Comparison of ENCODE assay signal across 29 cellular contexts in genomic region chr5:6666762-6667161, GRCh38. TPM values are rescaled to one million over a fixed set of nuclear protein-coding genes. Genes with fewer than 3 reads are reported as not detected.
DNase-seq lines count a peak whose midpoint lies in the region; ATAC-seq, FAIRE-seq and TF ChIP-seq lines count a peak whose summit lies in the region.
"Had no signal": no experiment of that assay in that cellular context is flagged by ENCODE, and none has a peak within 500 bp of the region (broad histone marks: within the 10 kb centered on the region; RNA-seq: fewer than 3 reads in every experiment).

No MANE protein-coding gene starts in this region.

- no peaks in the 10 kb centered on the region for H3K79me2 ChIP-seq in H1 (ENCODE audit: control insufficient read depth in 1 of 2, insufficient read depth in 2 of 2, low read length in 2 of 2)

- no peaks in the 10 kb centered on the region for H3K9me3 ChIP-seq in H1 (ENCODE audit: insufficient read depth in 2 of 2, low read depth in 1 of 2, low read length in 1 of 2)
- H3K9me3 ChIP-seq: BE2C, BLaER1 had no signal

- no peak for TF ChIP-seq POLR2A in H1 (IDR thresholded peaks at IDR 0.05; ENCODE audit: control extremely low read depth in 1 of 2, low read depth in 2 of 2, low read length in 2 of 2)
- TF ChIP-seq POLR2A in H54 (IDR thresholded peaks at IDR 0.05; ENCODE audit: low read depth, low read length): no peak

- no peaks in the 10 kb centered on the region for H4K20me1 ChIP-seq in H1 (replicated peaks in 1 of 2; ENCODE audit: control insufficient read depth in 1 of 2, insufficient read depth in 2 of 2, low read length in 2 of 2)
- H4K20me1 ChIP-seq: BLaER1 had no signal

- FAIRE-seq in HTR-8/SVneo (lab: Jason Lieb, UNC): peak; percentile 77
- no peak for FAIRE-seq in H1 (lab: Jason Lieb, UNC)
- no peak for FAIRE-seq in H54 (lab: Jason Lieb, UNC)
- FAIRE-seq: A204.1, GM12878, GM18507, GM19239 had no signal

- DNase-seq in HTR-8/SVneo (ENCODE audit: insufficient read length, low spot score): no peak
- DNase-seq in H1 (ENCODE audit: low read depth in 1 of 2, low spot score in 2 of 2): no peak
- peak; percentile 80 for DNase-seq in osteocyte (ENCODE audit: extremely low spot score, unreplicated experiment)
- DNase-seq in progenitor cell of endocrine pancreas (ENCODE audit: low spot score, unreplicated experiment): no peak
- no peak for DNase-seq in H54 (ENCODE audit: insufficient read length, low spot score)
- DNase-seq in HFFc6: no peak
- DNase-seq: 8988T; ACHN; BE2C; C1 segment of cervical spinal cord; CD4-positive, alpha-beta memory T cell; CD4-positive, CD25-positive, alpha-beta regulatory T cell; CD8-positive, alpha-beta memory T cell; COR-L47; DMS 273 treated with DMSO at 0.1 percent for 48 hours; DMS153; DMS53; DMS79; DND-41; EL; GDM1 had no signal

- ATAC-seq in GM18498 (IDR thresholded peaks at IDR 0.05; ENCODE audit: unreplicated experiment): no peak
- ATAC-seq in activated T-helper 17 cell treated with anti-CD3 and anti-CD28 coated beads, Interleukin-2, amount 50 U/mL, for 72 hours (replicated peaks): no peak
- ATAC-seq: GM12878 had no signal

- TF ChIP-seq CTCF in H1 (IDR thresholded peaks at IDR 0.05; ENCODE audit: control extremely low read depth in 1 of 3, insufficient read depth in 1 of 3, low read depth in 1 of 3, low read length in 3 of 3): no peak
- no peak for TF ChIP-seq CTCF in osteocyte (IDR thresholded peaks at IDR 0.05)
- no peak for TF ChIP-seq CTCF in progenitor cell of endocrine pancreas (IDR thresholded peaks at IDR 0.05; ENCODE audit: unreplicated experiment)
- TF ChIP-seq CTCF in HFFc6 (IDR thresholded peaks at IDR 0.05): no peak

- no peak overlapping the region for H2AFZ ChIP-seq in H1 (ENCODE audit: low read length)

- no peak overlapping the region for H2BK120ac ChIP-seq in H1 (replicated peaks; ENCODE audit: low read depth, low read length)

- peaks cover 0 to 2% (median 0%) of the 10 kb centered on the region in 4 experiments; a peak in 1 of 7 replicates for H3K4me1 ChIP-seq in H1 (replicated peaks in 1 of 4; ENCODE audit: control insufficient read depth in 3 of 4, insufficient read depth in 4 of 4, low read length in 3 of 4)
- H3K4me1 ChIP-seq: BE2C, BLaER1 had no signal

- H3K27me3 Mint-ChIP-seq in osteocyte (ENCODE audit: unreplicated experiment): no peaks in the 10 kb centered on the region
- H3K27me3 Mint-ChIP-seq in progenitor cell of endocrine pancreas: no peaks in the 10 kb centered on the region
- H3K27me3 Mint-ChIP-seq in activated T-helper 17 cell treated with anti-CD3 and anti-CD28 coated beads, Interleukin-2, amount 50 U/mL, for 72 hours: no peaks in the 10 kb centered on the region
- peaks cover 1% of the 10 kb centered on the region; the same call in 1 of the 2 replicates for H3K27me3 Mint-ChIP-seq in HFFc6 (ENCODE audit: insufficient read depth)
- H3K27me3 Mint-ChIP-seq: CD4-positive, alpha-beta memory T cell; CD4-positive, CD25-positive, alpha-beta regulatory T cell; CD8-positive, alpha-beta memory T cell had no signal

- no peak overlapping the region for H4K5ac ChIP-seq in H1 (ENCODE audit: insufficient read length, low read depth, low read length)

- no peak overlapping the region for H4K8ac ChIP-seq in H1 (ENCODE audit: extremely low read depth, insufficient read depth, low read length)

- H3K4me3 ChIP-seq in H1 (ENCODE audit: extremely low read depth in 1 of 4, insufficient read depth in 2 of 4, low read depth in 3 of 4, low read length in 4 of 4): no peak overlapping the region
- H3K4me3 ChIP-seq: BLaER1, GM12878 had no signal

- H3K79me1 ChIP-seq in H1 (ENCODE audit: low read depth, low read length): no peaks in the 10 kb centered on the region

- POLR2A ChIA-PET in H1 (lab: Charles Lee; ENCODE audit: partially characterized antibody): interaction anchor here (1.1 to 2.1 kb wide), 3 partner anchors 9 to 36 kb away, joined by 4 to 9 read pairs (median 4); no protein-coding TSS in a partner anchor

- no peak overlapping the region for H3K4me2 ChIP-seq in H1 (ENCODE audit: insufficient read depth in 1 of 2, low read depth in 2 of 2, low read length in 2 of 2)
- H3K4me2 ChIP-seq: BLaER1 had no signal

- no peak overlapping the region for H2BK12ac ChIP-seq in H1 (ENCODE audit: low read depth, low read length)

- no peak for TF ChIP-seq EP300 in H1 (IDR thresholded peaks at IDR 0.05; ENCODE audit: borderline replicate concordance in 1 of 2, low read depth in 2 of 2, low read length in 2 of 2)

- H3K23ac ChIP-seq in H1 (ENCODE audit: insufficient read length): no peak overlapping the region

- no peak overlapping the region for H2BK20ac ChIP-seq in H1 (ENCODE audit: low read length)

- H3K4me1 Mint-ChIP-seq in osteocyte (ENCODE audit: unreplicated experiment): no peaks in the 10 kb centered on the region
- no peaks in the 10 kb centered on the region for H3K4me1 Mint-ChIP-seq in progenitor cell of endocrine pancreas (ENCODE audit: low read depth)
- H3K4me1 Mint-ChIP-seq in activated T-helper 17 cell treated with anti-CD3 and anti-CD28 coated beads, Interleukin-2, amount 50 U/mL, for 72 hours: no peaks in the 10 kb centered on the region
- H3K4me1 Mint-ChIP-seq in HFFc6 (ENCODE audit: low read depth): peaks cover 9% of the 10 kb centered on the region
- H3K4me1 Mint-ChIP-seq: CD14-positive monocyte; CD4-positive, alpha-beta memory T cell; CD8-positive, alpha-beta memory T cell had no signal

- H3K9me3 Mint-ChIP-seq in osteocyte (ENCODE audit: unreplicated experiment) (peaks cover 6% of the 10 kb centered on the region), progenitor cell of endocrine pancreas (ENCODE audit: low read depth) (peaks cover 4% of the 10 kb centered on the region), HFFc6 (no peaks in the 10 kb centered on the region)
- peaks cover 3% of the 10 kb centered on the region for H3K9me3 Mint-ChIP-seq in activated T-helper 17 cell treated with anti-CD3 and anti-CD28 coated beads, Interleukin-2, amount 50 U/mL, for 72 hours

- H3K23me2 ChIP-seq in H1 (ENCODE audit: low read depth, low read length): no peaks in the 10 kb centered on the region

- WGBS in H1 (ENCODE audit: extremely low coverage in 1 of 2, insufficient coverage in 1 of 2, insufficient read length in 1 of 2, insufficient replicate concordance in 2 of 2, low coverage in 1 of 2, low lambda C conversion rate in 2 of 2, missing lambda C conversion rate in 1 of 2), 2 experiments: 89% methylated on average over 15 of the region's 15 CpGs; no CpG with 5 or more reads in 1 of the 2 experiments

- peaks cover 0 to 10% (median 2%) of the 10 kb centered on the region in 4 experiments; a peak in 4 of 8 replicates for H3K36me3 ChIP-seq in H1 (ENCODE audit: control insufficient read depth in 2 of 4, insufficient read depth in 4 of 4, low read length in 3 of 4)

- no peak overlapping the region for H3K9ac ChIP-seq in H1 (replicated peaks in 1 of 4; ENCODE audit: extremely low read depth in 1 of 4, low read depth in 3 of 4, low read length in 3 of 4)
- H3K9ac ChIP-seq: BLaER1 had no signal

- TF ChIP-seq RAD21 in H1 (IDR thresholded peaks at IDR 0.05 in 1 of 2, conservative IDR thresholded peaks at IDR 0.05 in 1 of 2; ENCODE audit: low read depth in 2 of 2, low read length in 2 of 2): no peak

- H3K36me3 Mint-ChIP-seq in osteocyte (ENCODE audit: unreplicated experiment): peaks cover 24% of the 10 kb centered on the region
- peaks cover 13% of the 10 kb centered on the region for H3K36me3 Mint-ChIP-seq in progenitor cell of endocrine pancreas (ENCODE audit: insufficient read depth)
- peaks cover 6% of the 10 kb centered on the region for H3K36me3 Mint-ChIP-seq in activated T-helper 17 cell treated with anti-CD3 and anti-CD28 coated beads, Interleukin-2, amount 50 U/mL, for 72 hours (ENCODE audit: low read depth)
- H3K36me3 Mint-ChIP-seq in HFFc6 (ENCODE audit: low read depth): peaks cover 38% of the 10 kb centered on the region

- H3K4ac ChIP-seq in H1 (replicated peaks; ENCODE audit: insufficient read length, low read depth, low read length): no peak overlapping the region

- H2AK5ac ChIP-seq in H1 (ENCODE audit: low read depth, low read length): no peak overlapping the region

- H3K27ac Mint-ChIP-seq in osteocyte (ENCODE audit: unreplicated experiment) (no peak overlapping the region), progenitor cell of endocrine pancreas (peak overlapping the region; percentile 74), HFFc6 (no peak overlapping the region)
- H3K27ac Mint-ChIP-seq in activated T-helper 17 cell treated with anti-CD3 and anti-CD28 coated beads, Interleukin-2, amount 50 U/mL, for 72 hours: no peak overlapping the region
- H3K27ac Mint-ChIP-seq: CD4-positive, alpha-beta memory T cell; CD4-positive, CD25-positive, alpha-beta regulatory T cell had no signal

- 0 out of 2 replicates have a peak overlapping the region, but pooled peaks have one; percentile 6 for H2BK5ac ChIP-seq in H1 (ENCODE audit: low read depth, low read length)

- no peak overlapping the region for H2BK15ac ChIP-seq in H1 (ENCODE audit: low read length)

- no peak overlapping the region for H3K27ac ChIP-seq in H1 (ENCODE audit: low read depth, low read length)
- H3K27ac ChIP-seq: BLaER1 had no signal

- peak overlapping the region; percentile 40 for H4K91ac ChIP-seq in H1 (replicated peaks; ENCODE audit: insufficient read length, low read length)

- H3K4me3 Mint-ChIP-seq in osteocyte (ENCODE audit: unreplicated experiment): no peak overlapping the region
- no peak overlapping the region for H3K4me3 Mint-ChIP-seq in progenitor cell of endocrine pancreas (ENCODE audit: low read depth)
- H3K4me3 Mint-ChIP-seq in activated T-helper 17 cell treated with anti-CD3 and anti-CD28 coated beads, Interleukin-2, amount 50 U/mL, for 72 hours: no peak overlapping the region
- no peak overlapping the region for H3K4me3 Mint-ChIP-seq in HFFc6
- H3K4me3 Mint-ChIP-seq: CD14-positive monocyte; CD4-positive, alpha-beta memory T cell; CD4-positive, CD25-positive, alpha-beta regulatory T cell; CD8-positive, alpha-beta memory T cell had no signal

- CTCF ChIA-PET in H1 (lab: Charles Lee; ENCODE audit: partially characterized antibody): no interaction called here

- H3K18ac ChIP-seq in H1 (ENCODE audit: extremely low read depth, low read length): no peak overlapping the region

- H3K14ac ChIP-seq in H1 (ENCODE audit: insufficient read length): no peak overlapping the region

- no peak overlapping the region for H3K56ac ChIP-seq in H1 (replicated peaks; ENCODE audit: insufficient read length, low read depth, low read length)

- no peaks in the 10 kb centered on the region for H3K27me3 ChIP-seq in H1 (replicated peaks in 1 of 4; ENCODE audit: control insufficient read depth in 3 of 4, extremely low read depth in 1 of 4, insufficient read depth in 3 of 4, low read length in 3 of 4)
- H3K27me3 ChIP-seq: BE2C, BLaER1 had no signal

RNA-seq across cellular contexts. Expression of gene SRD5A1, which starts 33.5 kb away (rescaled TPM):
- total RNA-seq in H1 (2021; fragmentation: NEBNext Ultra II Directional; extraction: Animal tissue kit (Norgen Biotek cat#: 25700)): 36.7 and 42.4 TPM in 2 replicates
- polyA plus RNA-seq in H1 (2011; rRNA removed): 34.7 and 63.2 TPM in 2 replicates
- 36.1 TPM for polyA plus RNA-seq in H1 (2011; cell fraction: cytosol; rRNA removed)
- 38.1 TPM for polyA plus RNA-seq in H1 (2011; cell fraction: nucleus; rRNA removed)
- 11.4 to 25.4 TPM (median 20.5 TPM) in 4 replicates for polyA plus RNA-seq in H1 (2012, experiment 1 of 2)
- polyA plus RNA-seq in H1 (2012, experiment 2 of 2): 14.8 TPM
- 13.8 TPM for polyA plus RNA-seq in H1 (2013, experiment 1 of 2)
- polyA plus RNA-seq in H1 (2013, experiment 2 of 2): 13.4 TPM
- polyA minus RNA-seq in H1 (2011; rRNA and poly(A)+ RNA removed): 16.2 and 25.7 TPM in 2 replicates
- 34.1 TPM for polyA minus RNA-seq in H1 (2011; cell fraction: cytosol; rRNA and poly(A)+ RNA removed)
- polyA minus RNA-seq in H1 (2011; cell fraction: nucleus; rRNA and poly(A)+ RNA removed): 17.4 TPM
- total RNA-seq in osteocyte (25.0 and 28.5 TPM in 2 replicates), progenitor cell of endocrine pancreas (22.2 and 24.8 TPM in 2 replicates)
- 1 to 10 TPM; 8.3 to 10.0 TPM for total RNA-seq in activated T-helper 17 cell treated with anti-CD3 and anti-CD28 coated beads, Interleukin-2, amount 50 U/mL, for 72 hours
- total RNA-seq in HFFc6 (2021; fragmentation: NEBNext Ultra II Directional; extraction: Animal tissue kit (Norgen Biotek cat#: 25700)): 10 to 100 TPM; 24.0 to 28.5 (median 26.6) TPM

RNA-seq across cellular contexts. Expression of gene NSUN2, which starts 33.9 kb away (rescaled TPM):
- total RNA-seq in H1 (2021; fragmentation: NEBNext Ultra II Directional; extraction: Animal tissue kit (Norgen Biotek cat#: 25700)): 94.7 and 96.5 TPM in 2 replicates
- 43.2 and 47.3 TPM in 2 replicates for polyA plus RNA-seq in H1 (2011; rRNA removed)
- 70.0 TPM for polyA plus RNA-seq in H1 (2011; cell fraction: cytosol; rRNA removed)
- 71.3 TPM for polyA plus RNA-seq in H1 (2011; cell fraction: nucleus; rRNA removed)
- polyA plus RNA-seq in H1 (2012, experiment 1 of 2): 67.4 to 93.5 TPM (median 80.4 TPM) in 4 replicates
- polyA plus RNA-seq in H1 (2012, experiment 2 of 2): 8.8 TPM
- 50.2 TPM for polyA plus RNA-seq in H1 (2013, experiment 1 of 2)
- 50.1 TPM for polyA plus RNA-seq in H1 (2013, experiment 2 of 2)
- polyA minus RNA-seq in H1 (2011; rRNA and poly(A)+ RNA removed): 57.6 and 58.2 TPM in 2 replicates
- polyA minus RNA-seq in H1 (2011; cell fraction: cytosol; rRNA and poly(A)+ RNA removed): 47.3 TPM
- 63.4 TPM for polyA minus RNA-seq in H1 (2011; cell fraction: nucleus; rRNA and poly(A)+ RNA removed)
- total RNA-seq in osteocyte: 48.7 and 50.1 TPM in 2 replicates
- 61.3 and 67.5 TPM in 2 replicates for total RNA-seq in progenitor cell of endocrine pancreas
- total RNA-seq in activated T-helper 17 cell treated with anti-CD3 and anti-CD28 coated beads, Interleukin-2, amount 50 U/mL, for 72 hours: 100 to 1,000 TPM in 1 of 2 donors, 10 to 100 TPM in 1; 61.2 to 128 TPM
- 10 to 100 TPM; 59.9 to 67.7 (median 60.5) TPM for total RNA-seq in HFFc6 (2021; fragmentation: NEBNext Ultra II Directional; extraction: Animal tissue kit (Norgen Biotek cat#: 25700))

RNA-seq across cellular contexts. Expression of gene TENT4A, which starts 46.5 kb away (rescaled TPM):
- 22.4 and 25.1 TPM in 2 replicates for total RNA-seq in H1 (2021; fragmentation: NEBNext Ultra II Directional; extraction: Animal tissue kit (Norgen Biotek cat#: 25700))
- 8.9 and 11.6 TPM in 2 replicates for polyA plus RNA-seq in H1 (2011; rRNA removed)
- polyA plus RNA-seq in H1 (2011; cell fraction: cytosol; rRNA removed): 6.3 TPM
- 46.4 TPM for polyA plus RNA-seq in H1 (2011; cell fraction: nucleus; rRNA removed)
- polyA plus RNA-seq in H1 (2012, experiment 1 of 2): 17.5 to 20.5 TPM (median 19.2 TPM) in 4 replicates
- polyA plus RNA-seq in H1 (2012, experiment 2 of 2): 4.8 TPM
- 21.0 TPM for polyA plus RNA-seq in H1 (2013, experiment 1 of 2)
- 20.5 TPM for polyA plus RNA-seq in H1 (2013, experiment 2 of 2)
- 12.4 and 14.3 TPM in 2 replicates for polyA minus RNA-seq in H1 (2011; rRNA and poly(A)+ RNA removed)
- 13.4 TPM for polyA minus RNA-seq in H1 (2011; cell fraction: cytosol; rRNA and poly(A)+ RNA removed)
- 30.2 TPM for polyA minus RNA-seq in H1 (2011; cell fraction: nucleus; rRNA and poly(A)+ RNA removed)
- total RNA-seq in osteocyte (21.3 and 21.6 TPM in 2 replicates), progenitor cell of endocrine pancreas (30.0 and 31.8 TPM in 2 replicates)
- 10 to 100 TPM; 39.0 to 52.4 TPM for total RNA-seq in activated T-helper 17 cell treated with anti-CD3 and anti-CD28 coated beads, Interleukin-2, amount 50 U/mL, for 72 hours
- 10 to 100 TPM; 19.8 to 23.8 (median 21.7) TPM for total RNA-seq in HFFc6 (2021; fragmentation: NEBNext Ultra II Directional; extraction: Animal tissue kit (Norgen Biotek cat#: 25700))
